Comparison of ENCODE assay signal across 9 cellular contexts in the genomic region with DNA sequence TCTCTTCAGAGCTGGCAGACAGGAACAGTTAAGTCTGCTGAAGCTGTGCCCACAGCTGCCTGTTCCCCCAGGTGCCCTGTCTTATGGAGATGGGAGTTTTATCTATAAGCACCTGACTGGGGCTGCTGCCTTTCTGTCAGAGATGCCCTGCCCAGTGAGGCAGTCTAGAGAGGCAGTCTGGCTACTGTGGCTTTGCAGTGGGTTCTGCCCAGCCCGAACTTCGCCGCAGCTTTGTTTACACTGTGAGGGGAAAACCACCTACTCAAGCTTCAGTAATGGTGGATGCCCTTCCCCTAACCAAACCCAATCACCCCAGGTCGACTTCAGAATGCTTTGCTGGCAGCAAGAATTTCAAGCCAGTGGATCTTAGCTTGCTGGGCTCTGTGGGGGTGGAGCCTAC.
"Had no signal": no experiment of that assay in that cellular context is flagged by ENCODE, and none has a peak within 500 bp of the region (broad histone marks: within the 10 kb centered on the region; RNA-seq: fewer than 3 reads in every experiment).

No MANE protein-coding gene starts in this region.

- H3K27me3 ChIP-seq: ascending aorta, foreskin keratinocyte, sigmoid colon, stomach had no signal

- H3K27me3 Mint-ChIP-seq: activated naive CD8-positive, alpha-beta T cell treated with anti-CD3 and anti-CD28 coated beads, Interleukin-2, amount 50 U/mL, for 24 hours had no signal

- H3K4me1 ChIP-seq: ascending aorta, foreskin keratinocyte, sigmoid colon, stomach had no signal

- H3K9me3 ChIP-seq: thoracic aorta had no signal

- H3K4me1 Mint-ChIP-seq: nephron progenitor cell had no signal

- H3K4me3 ChIP-seq: ascending aorta, sigmoid colon, stomach, thoracic aorta had no signal

- ATAC-seq: activated naive CD8-positive, alpha-beta T cell treated with anti-CD3 and anti-CD28 coated beads, Interleukin-2, amount 50 U/mL, for 24 hours; foreskin keratinocyte had no signal

- H3K4me3 Mint-ChIP-seq: activated naive CD8-positive, alpha-beta T cell treated with anti-CD3 and anti-CD28 coated beads, Interleukin-2, amount 50 U/mL, for 24 hours; nephron progenitor cell had no signal

- H3K36me3 ChIP-seq: ascending aorta, sigmoid colon, stomach, thoracic aorta had no signal

- DNase-seq: activated CD4-positive, alpha-beta T cell treated with anti-CD3 and anti-CD28 coated beads, Interleukin-2, amount 50 U/mL, for 4 hours; activated naive CD8-positive, alpha-beta T cell treated with anti-CD3 and anti-CD28 coated beads, Interleukin-2, amount 50 U/mL, for 24 hours; foreskin keratinocyte; head of caudate nucleus; nephron progenitor cell; sigmoid colon; stomach had no signal

- H3K27ac Mint-ChIP-seq: activated naive CD8-positive, alpha-beta T cell treated with anti-CD3 and anti-CD28 coated beads, Interleukin-2, amount 50 U/mL, for 24 hours; nephron progenitor cell had no signal

- H3K27ac ChIP-seq: ascending aorta, foreskin keratinocyte, sigmoid colon, stomach, thoracic aorta had no signal
